16 cellular contexts compared by ENCODE assay signal in the genomic region with DNA sequence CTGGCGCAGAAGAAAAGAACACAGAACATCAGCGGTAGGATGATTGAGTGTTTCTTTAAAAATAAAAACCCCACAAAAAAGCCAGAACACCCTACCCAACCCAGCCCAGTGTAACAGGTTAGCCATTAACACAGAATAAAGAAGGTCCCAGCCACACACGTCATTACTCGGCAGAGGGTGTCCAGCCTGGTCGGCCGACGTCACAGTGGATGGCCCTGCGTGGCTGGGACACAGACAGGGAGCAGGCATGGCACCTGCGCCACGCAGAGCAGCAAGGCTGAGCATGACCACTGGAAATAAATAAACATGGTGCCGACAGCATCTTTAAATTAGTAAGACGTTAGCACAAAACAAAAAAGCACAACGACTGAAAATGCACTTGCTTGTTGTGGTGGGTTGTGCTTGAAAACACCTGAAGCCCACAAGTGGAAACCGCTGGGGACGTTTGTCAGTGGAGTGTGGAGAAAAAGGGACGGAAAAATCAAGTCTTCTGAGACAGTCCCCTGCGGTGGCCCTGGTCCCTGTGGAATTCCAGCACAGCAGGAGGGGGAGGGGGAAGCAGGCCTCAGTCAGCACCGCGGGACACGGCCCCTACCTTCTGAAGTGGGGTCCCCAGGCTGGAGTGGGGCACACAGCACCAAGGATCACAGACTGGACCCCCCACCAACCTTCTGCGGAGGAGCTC. TPM values are rescaled to one million over a fixed set of nuclear protein-coding genes. Genes with fewer than 3 reads are reported as not detected.
DNase-seq lines count a peak whose midpoint lies in the region; ATAC-seq and TF ChIP-seq lines count a peak whose summit lies in the region.
"Had no signal": no experiment of that assay in that cellular context is flagged by ENCODE, and none has a peak within 500 bp of the region (broad histone marks: within the 10 kb centered on the region; RNA-seq: fewer than 3 reads in every experiment).

No MANE protein-coding gene starts in this region.

- no peak for TF ChIP-seq CTCF in Panc1 (IDR thresholded peaks at IDR 0.05)
- TF ChIP-seq CTCF in chondrocyte (IDR thresholded peaks at IDR 0.05) = no peak
- TF ChIP-seq CTCF in type B pancreatic cell (conservative IDR thresholded peaks at IDR 0.05) = no peak
- no peak for TF ChIP-seq CTCF in mesothelial cell of epicardium (IDR thresholded peaks at IDR 0.05; ENCODE audit: unreplicated experiment)

- H3K27me3 Mint-ChIP-seq in chondrocyte (ENCODE audit: low read depth) = no peaks in the 10 kb centered on the region
- H3K27me3 Mint-ChIP-seq in type B pancreatic cell = no peaks in the 10 kb centered on the region
- no peaks in the 10 kb centered on the region for H3K27me3 Mint-ChIP-seq in mesothelial cell of epicardium (ENCODE audit: low read depth)

- H3K27ac ChIP-seq in Panc1 (ENCODE audit: low read length) = peak overlapping the region; percentile 57; the same call in 1 of the 2 replicates
- H3K27ac ChIP-seq: SK-N-MC had no signal

- no peaks in the 10 kb centered on the region for H3K4me1 Mint-ChIP-seq in chondrocyte (ENCODE audit: low read depth)
- H3K4me1 Mint-ChIP-seq in type B pancreatic cell (ENCODE audit: unreplicated experiment) = no peaks in the 10 kb centered on the region
- H3K4me1 Mint-ChIP-seq in mesothelial cell of epicardium = peaks cover 13% of the 10 kb centered on the region

- H3K27me3 ChIP-seq in Panc1 (ENCODE audit: control insufficient read depth, insufficient read depth, low read length) = no peaks in the 10 kb centered on the region

- H3K9me3 Mint-ChIP-seq in chondrocyte (ENCODE audit: low read depth) (no peaks in the 10 kb centered on the region), type B pancreatic cell (no peaks in the 10 kb centered on the region), mesothelial cell of epicardium (no peaks in the 10 kb centered on the region)

- intact Hi-C loops in Panc1 (cut with micrococcal nuclease; ENCODE audit: unreplicated experiment) = no loop called here

- H3K4me3 ChIP-seq in Panc1 (ENCODE audit: low read depth in 2 of 2, low read length in 2 of 2) = no peak overlapping the region
- H3K4me3 ChIP-seq: SK-N-MC had no signal

- no peaks in the 10 kb centered on the region for H3K9me3 ChIP-seq in Panc1 (ENCODE audit: control insufficient read depth, insufficient read depth, low read depth, low read length)

- TSS peak; percentile 68 for BruUV-seq in Panc1 (replicated peaks; lab: Mats Ljungman, UMichigan)

- H3K4me3 Mint-ChIP-seq in chondrocyte (ENCODE audit: unreplicated experiment) (no peak overlapping the region), type B pancreatic cell (no peak overlapping the region), mesothelial cell of epicardium (no peak overlapping the region)
- H3K4me3 Mint-ChIP-seq: activated CD8-positive, alpha-beta T cell treated with anti-CD3 and anti-CD28 coated beads, Interleukin-2, amount 10 ng/mL, durations not matched to agents 7 days and 5 days had no signal

- CTCF ChIA-PET in Panc1 (lab: Charles Lee) = interaction anchor here (1.7 kb wide), 1 partner anchor 51 kb away, joined by 8 read pairs; no protein-coding TSS in a partner anchor

- H3K27ac Mint-ChIP-seq in chondrocyte (ENCODE audit: unreplicated experiment) (peak overlapping the region; percentile 49), type B pancreatic cell (peak overlapping the region; percentile 50), mesothelial cell of epicardium (no peak overlapping the region)
- H3K27ac Mint-ChIP-seq: activated CD8-positive, alpha-beta T cell treated with anti-CD3 and anti-CD28 coated beads, Interleukin-2, amount 10 ng/mL, durations not matched to agents 7 days and 5 days had no signal

- peaks cover 21% of the 10 kb centered on the region for H3K4me1 ChIP-seq in Panc1 (ENCODE audit: control insufficient read depth, insufficient read depth, low read length)

- peak; percentile 19 for DNase-seq in stimulated activated CD4-positive, alpha-beta T cell treated with anti-CD3 and anti-CD28 coated beads, Interleukin-15, amount 100 ng/mL, for 24 hours
- no peak for DNase-seq in stimulated activated CD4-positive, alpha-beta T cell treated with anti-CD3 and anti-CD28 coated beads, Interleukin-4, amount 100 ng/mL, for 24 hours
- DNase-seq in Panc1 (ENCODE audit: low read depth, low spot score) (no peak), chondrocyte (ENCODE audit: low spot score) (no peak), type B pancreatic cell (ENCODE audit: extremely low spot score, unreplicated experiment) (no peak), mesothelial cell of epicardium (ENCODE audit: low spot score in 2 of 2, unreplicated experiment in 2 of 2) (no peak)
- DNase-seq: activated CD8-positive, alpha-beta T cell treated with anti-CD3 and anti-CD28 coated beads, Interleukin-2, amount 10 ng/mL, durations not matched to agents 7 days and 5 days; activated gamma-delta T cell; GDM1; head of caudate nucleus; NCI-H2029; NCI-H510A treated with DMSO at 0.1 percent for 48 hours; retina had no signal

- in situ Hi-C loops in Panc1 (cut with HindIII; ENCODE audit: low pct_unique_long_range_greater_than_20kb, low sequenced_read_pairs) = no loop called here

- peaks cover 6% of the 10 kb centered on the region; the same call in 1 of the 2 replicates for H3K36me3 ChIP-seq in Panc1 (ENCODE audit: control insufficient read depth, insufficient read depth, low read length)

- POLR2A ChIA-PET in Panc1 (lab: Charles Lee) = no interaction called here

- H3K36me3 Mint-ChIP-seq in chondrocyte (ENCODE audit: low read depth) = peaks cover 32% of the 10 kb centered on the region
- H3K36me3 Mint-ChIP-seq in type B pancreatic cell = no peaks in the 10 kb centered on the region
- peaks cover 2% of the 10 kb centered on the region for H3K36me3 Mint-ChIP-seq in mesothelial cell of epicardium

- ATAC-seq in Panc1 (no peak), GM18867 (IDR thresholded peaks at IDR 0.05; ENCODE audit: unreplicated experiment) (no peak), HG02610 (IDR thresholded peaks at IDR 0.05; ENCODE audit: unreplicated experiment) (no peak)
- ATAC-seq: activated CD8-positive, alpha-beta T cell treated with anti-CD3 and anti-CD28 coated beads, Interleukin-2, amount 10 ng/mL, durations not matched to agents 7 days and 5 days had no signal

RNA-seq across cellular contexts. Expression of a gene that starts 39.2 kb away (rescaled TPM):
- total RNA-seq in Panc1 (2021; ENCODE audit: unreplicated experiment) (231 TPM), chondrocyte (53.6 to 249 TPM (median 248 TPM) in 3 replicates), type B pancreatic cell (ENCODE audit: low replicate concordance) (40.4 and 51.2 TPM in 2 replicates), mesothelial cell of epicardium (64.7 to 70.0 TPM (median 69.4 TPM) in 3 replicates)
- polyA plus RNA-seq in Panc1 (2012; ENCODE audit: insufficient read length) = 265 TPM
